Comparison of ENCODE assay signal across 8 cellular contexts in genomic region chr22:41501209-41501608, GRCh38. TPM values are rescaled to one million over a fixed set of nuclear protein-coding genes. Genes with fewer than 3 reads are reported as not detected.
DNase-seq lines count a peak whose midpoint lies in the region; ATAC-seq and TF ChIP-seq lines count a peak whose summit lies in the region.

No MANE protein-coding gene starts in this region.

- 51 to 90% methylated on average over 2 to 4 of the region's 5 CpGs for WGBS in gastroesophageal sphincter (ENCODE audit: low coverage in 1 of 2), 2 donors

- TF ChIP-seq EP300 in gastroesophageal sphincter (IDR thresholded peaks at IDR 0.05) = no peak

- ATAC-seq in gastroesophageal sphincter (peak; percentile 42), upper lobe of right lung (peak; percentile 63), GM18858 (IDR thresholded peaks at IDR 0.05; ENCODE audit: unreplicated experiment) (no peak), GM21526 (IDR thresholded peaks at IDR 0.05; ENCODE audit: low FRiP score, unreplicated experiment) (no peak)

- H3K27ac ChIP-seq in RWPE1 = peak overlapping the region; percentile 8
- H3K27ac ChIP-seq in gastroesophageal sphincter = peak overlapping the region in 2 of 4 donors; percentile 34 to 48
- no peak overlapping the region for H3K27ac ChIP-seq in upper lobe of right lung

- H3K4me3 ChIP-seq in gastroesophageal sphincter (no peak overlapping the region), upper lobe of right lung (no peak overlapping the region)

- TF ChIP-seq POLR2A in gastroesophageal sphincter (IDR thresholded peaks at IDR 0.05) = no peak

- peaks cover 0 to 61% (median 0%) of the 10 kb centered on the region in 3 donors for H3K4me1 ChIP-seq in gastroesophageal sphincter
- no peaks in the 10 kb centered on the region for H3K4me1 ChIP-seq in upper lobe of right lung

- H3K36me3 ChIP-seq in gastroesophageal sphincter = peaks cover 0 to 73% of the 10 kb centered on the region in 2 donors
- peaks cover 52% of the 10 kb centered on the region for H3K36me3 ChIP-seq in upper lobe of right lung

- TF ChIP-seq CTCF in RWPE1 (conservative IDR thresholded peaks at IDR 0.05; ENCODE audit: low read depth) (no peak), gastroesophageal sphincter (IDR thresholded peaks at IDR 0.05) (peak in 2 of 4 experiments; percentile 9 to 37), upper lobe of right lung (IDR thresholded peaks at IDR 0.05) (peak; percentile 16)

- H3K27me3 ChIP-seq in gastroesophageal sphincter (no peaks in the 10 kb centered on the region), upper lobe of right lung (no peaks in the 10 kb centered on the region)

- POLR2A ChIA-PET in RWPE1 (lab: Yijun Ruan, JAX; ENCODE audit: low non-redundant PET) = no interaction called here

- intact Hi-C loops in upper lobe of right lung (cut with DNase I) = no loop called here

- no peaks in the 10 kb centered on the region for H3K9me3 ChIP-seq in gastroesophageal sphincter
- H3K9me3 ChIP-seq in upper lobe of right lung = no peaks in the 10 kb centered on the region

- CTCF ChIA-PET in RWPE1 (lab: Yijun Ruan, JAX) = no interaction called here

- peak; percentile 17 for DNase-seq in stimulated activated CD4-positive, alpha-beta T cell treated with anti-CD3 and anti-CD28 coated beads, Interleukin-4, amount 100 ng/mL, for 24 hours
- DNase-seq in stimulated activated CD4-positive, alpha-beta T cell treated with anti-CD3 and anti-CD28 coated beads, Interleukin-2, amount 100 ng/mL, for 24 hours = no peak
- DNase-seq in RWPE1 (ENCODE audit: low spot score) (no peak), upper lobe of right lung (no peak), NCI-H226 (no peak)

RNA-seq across cellular contexts. Expression of gene ACO2, which starts 32.3 kb away (rescaled TPM):
- 100 to 1,000 TPM; 115 to 227 (median 132) TPM for total RNA-seq in gastroesophageal sphincter
- 84.1 TPM for total RNA-seq in upper lobe of right lung

RNA-seq across cellular contexts. Expression of gene PHF5A, which starts 32.7 kb away (rescaled TPM):
- total RNA-seq in gastroesophageal sphincter = 10 to 100 TPM; 26.7 to 44.5 (median 39.2) TPM
- 32.9 TPM for total RNA-seq in upper lobe of right lung

RNA-seq across cellular contexts. Expression of gene POLR3H, which starts 43.1 kb away (rescaled TPM):
- total RNA-seq in gastroesophageal sphincter (10 to 100 TPM; 17.7 to 27.0 (median 23.4) TPM), upper lobe of right lung (43.7 TPM)

RNA-seq across cellular contexts. Expression of gene TOB2, which starts 54.6 kb away (rescaled TPM):
- 100 to 1,000 TPM in 1 of 4 donors, 10 to 100 TPM in 3; 59.3 to 163 (median 84.1) TPM for total RNA-seq in gastroesophageal sphincter
- 47.7 TPM for total RNA-seq in upper lobe of right lung

RNA-seq across cellular contexts. Expression of gene CSDC2, which starts 59.6 kb away (rescaled TPM):
- total RNA-seq in gastroesophageal sphincter = 10 to 100 TPM in 1 of 4 donors, 1 to 10 TPM in 3; 3.0 to 22.2 (median 5.8) TPM
- total RNA-seq in upper lobe of right lung = 6.3 TPM

Comparison
In these comparisons a context has a peak if more than half of its experiments do, and no peak if none do; other contexts are left out.
1. ATAC-seq: peak in gastroesophageal sphincter (single experiment) and upper lobe of right lung (single experiment); none in GM18858 (single experiment) and GM21526 (single experiment).